1 cellular context compared by ENCODE assay signal in genomic region chr4:130563891-130564418, GRCh38.
TF ChIP-seq lines count a peak whose summit lies in the region.

No MANE protein-coding gene starts in this region.

TF ChIP-seq in WTC11, 78 proteins besides CTCF, POLR2A, EP300 and RAD21 (continued from another document):
- TF ChIP-seq ARID4B (CRISPR knock-in tag; IDR thresholded peaks at IDR 0.05; ENCODE audit: borderline replicate concordance) (no peak), SMAD3 (CRISPR knock-in tag; IDR thresholded peaks at IDR 0.05; ENCODE audit: borderline replicate concordance) (no peak), ATF1 (CRISPR knock-in tag; IDR thresholded peaks at IDR 0.05) (no peak), STAT6 (CRISPR knock-in tag; conservative IDR thresholded peaks at IDR 0.05; ENCODE audit: low read depth) (no peak), ZNF423 (CRISPR knock-in tag; IDR thresholded peaks at IDR 0.05) (no peak), ESRRA (CRISPR knock-in tag; IDR thresholded peaks at IDR 0.05; ENCODE audit: borderline replicate concordance) (no peak), CREB1 (CRISPR knock-in tag; IDR thresholded peaks at IDR 0.05) (no peak), TEAD4 (CRISPR knock-in tag; IDR thresholded peaks at IDR 0.05) (no peak), ZNF281 (CRISPR knock-in tag; IDR thresholded peaks at IDR 0.05) (no peak)
TF ChIP-seq in WTC11: peak in this region for 0.
